ENCODE assay signal across 8 cellular contexts in genomic region chr4:52038109-52038912, GRCh38. TPM values are rescaled to one million over a fixed set of nuclear protein-coding genes. Genes with fewer than 3 reads are reported as not detected.
DNase-seq lines count a peak whose midpoint lies in the region; ATAC-seq and TF ChIP-seq lines count a peak whose summit lies in the region.

Gene SGCB, minus strand, starts transcription at chr4:52038299. Its CDS starts 40 bp downstream, at chr4:52038259.

- peak; percentile 81 for DNase-seq in NCI-H146 treated with DMSO at 0.1 percent for 48 hours (lab: John Stamatoyannopoulos, UW; ENCODE audit: unreplicated experiment)
- DNase-seq in activated CD4-positive, alpha-beta T cell treated with anti-CD3 and anti-CD28 coated beads for 1 hour, result peak; percentile 64
- peak; percentile 89 for DNase-seq in cerebellum (ENCODE audit: low spot score)
- peak; percentile 28 to 56 for DNase-seq in stimulated activated CD4-positive, alpha-beta T cell treated with anti-CD3 and anti-CD28 coated beads, Interleukin-1b, Interleukin-23, amount 100 ng/mL, for 1 hour (ENCODE audit: low read depth in 2 of 2)
- DNase-seq in MV-4-11 (lab: John Stamatoyannopoulos, UW), result no peak

- no peak for TF ChIP-seq POLR2A in GM18505 (IDR thresholded peaks at IDR 0.05; ENCODE audit: borderline replicate concordance, extremely low read depth, insufficient read depth, insufficient read length)

- H3K27me3 ChIP-seq in layer of hippocampus (ENCODE audit: control insufficient read depth, insufficient read depth, low read length), result no peaks in the 10 kb centered on the region

- H3K27ac ChIP-seq in layer of hippocampus (ENCODE audit: low read depth, low read length), result peak within 1 kb of the TSS; percentile 58

- ATAC-seq in GM18505 (IDR thresholded peaks at IDR 0.05; ENCODE audit: unreplicated experiment) (peak; percentile 93), HG02623 (IDR thresholded peaks at IDR 0.05; ENCODE audit: unreplicated experiment) (peak; percentile 92)

RNA-seq across cellular contexts. Expression of gene SGCB, which starts in this region (rescaled TPM):
- 59.4 TPM for total RNA-seq in cerebellum
